Comparison of ENCODE assay signal across 8 cellular contexts in genomic region chr20:56411759-56412472, GRCh38. TPM values are rescaled to one million over a fixed set of nuclear protein-coding genes. Genes with fewer than 3 reads are reported as not detected.
DNase-seq lines count a peak whose midpoint lies in the region; ATAC-seq lines count a peak whose summit lies in the region.

Gene CASS4 (plus strand): TSS chr20:56412260. CDS start chr20:56412459, 199 bp downstream.

- peak within 1 kb of the TSS; percentile 76 for H3K4me3 Mint-ChIP-seq in activated T-cell treated with anti-CD3 and anti-CD28 coated beads, Interleukin-2, amount 50 U/mL, for 4 hours
- H3K4me3 Mint-ChIP-seq in stimulated activated memory B cell treated with anti-CD40 and anti-IgM and Interleukin-4, amounts not matched to agents 10 μg/mL and 1 μg/mL and 100 μg/mL, for 72 hours: peak within 1 kb of the TSS; percentile 27

- DNase-seq in activated T-cell treated with anti-CD3 and anti-CD28 coated beads, Interleukin-2, amount 50 U/mL, for 4 hours: no peak
- DNase-seq in left ventricle myocardium superior: no peak
- DNase-seq in NCI-H446 (lab: John Stamatoyannopoulos, UW): no peak
- no peak for DNase-seq in NCI-H1048 (lab: John Stamatoyannopoulos, UW)
- DNase-seq in NCI-H1105 (lab: John Stamatoyannopoulos, UW): no peak

- ATAC-seq in GM18508 (IDR thresholded peaks at IDR 0.05; ENCODE audit: insufficient read depth, unreplicated experiment): peak; percentile 48
- peak; percentile 77 for ATAC-seq in HG03103 (IDR thresholded peaks at IDR 0.05; ENCODE audit: low read depth, unreplicated experiment)
- ATAC-seq in activated T-cell treated with anti-CD3 and anti-CD28 coated beads, Interleukin-2, amount 50 U/mL, for 4 hours: peak; percentile 70 to 76
- ATAC-seq in left ventricle myocardium superior: peak; percentile 79
- ATAC-seq in stimulated activated memory B cell treated with anti-CD40 and anti-IgM and Interleukin-4, amounts not matched to agents 10 μg/mL and 1 μg/mL and 100 μg/mL, for 72 hours: peak; percentile 83

- intact Hi-C loops in left ventricle myocardium superior (cut with micrococcal nuclease): no loop called here

- peaks cover 59% of the 10 kb centered on the region for H3K4me1 Mint-ChIP-seq in activated T-cell treated with anti-CD3 and anti-CD28 coated beads, Interleukin-2, amount 50 U/mL, for 4 hours (ENCODE audit: low read depth)
- peaks cover 14% of the 10 kb centered on the region for H3K4me1 Mint-ChIP-seq in stimulated activated memory B cell treated with anti-CD40 and anti-IgM and Interleukin-4, amounts not matched to agents 10 μg/mL and 1 μg/mL and 100 μg/mL, for 72 hours

- H3K36me3 Mint-ChIP-seq in activated T-cell treated with anti-CD3 and anti-CD28 coated beads, Interleukin-2, amount 50 U/mL, for 4 hours (ENCODE audit: insufficient read depth): peaks cover 13% of the 10 kb centered on the region
- peaks cover 39% of the 10 kb centered on the region for H3K36me3 Mint-ChIP-seq in stimulated activated memory B cell treated with anti-CD40 and anti-IgM and Interleukin-4, amounts not matched to agents 10 μg/mL and 1 μg/mL and 100 μg/mL, for 72 hours

- no peaks in the 10 kb centered on the region for H3K27me3 Mint-ChIP-seq in activated T-cell treated with anti-CD3 and anti-CD28 coated beads, Interleukin-2, amount 50 U/mL, for 4 hours (ENCODE audit: low read depth)
- H3K27me3 Mint-ChIP-seq in stimulated activated memory B cell treated with anti-CD40 and anti-IgM and Interleukin-4, amounts not matched to agents 10 μg/mL and 1 μg/mL and 100 μg/mL, for 72 hours: no peaks in the 10 kb centered on the region

- H3K9me3 Mint-ChIP-seq in activated T-cell treated with anti-CD3 and anti-CD28 coated beads, Interleukin-2, amount 50 U/mL, for 4 hours: no peaks in the 10 kb centered on the region
- no peaks in the 10 kb centered on the region for H3K9me3 Mint-ChIP-seq in stimulated activated memory B cell treated with anti-CD40 and anti-IgM and Interleukin-4, amounts not matched to agents 10 μg/mL and 1 μg/mL and 100 μg/mL, for 72 hours

- H3K27ac Mint-ChIP-seq in stimulated activated memory B cell treated with anti-CD40 and anti-IgM and Interleukin-4, amounts not matched to agents 10 μg/mL and 1 μg/mL and 100 μg/mL, for 72 hours: peak within 1 kb of the TSS; percentile 66

RNA-seq across cellular contexts. Expression of gene CASS4, which starts in this region (rescaled TPM):
- total RNA-seq in activated T-cell treated with anti-CD3 and anti-CD28 coated beads, Interleukin-2, amount 50 U/mL, for 4 hours: 1 to 10 TPM; 1.9 to 2.5 (median 2.4) TPM
- total RNA-seq in left ventricle myocardium superior: 0.55 TPM

Comparison
In these comparisons a context has a peak if more than half of its experiments do, and no peak if none do; other contexts are left out.
1. Peak in ATAC-seq in left ventricle myocardium superior; RNA of the gene not detected or under 1 TPM.